11 cellular contexts compared by ENCODE assay signal in the genomic region with DNA sequence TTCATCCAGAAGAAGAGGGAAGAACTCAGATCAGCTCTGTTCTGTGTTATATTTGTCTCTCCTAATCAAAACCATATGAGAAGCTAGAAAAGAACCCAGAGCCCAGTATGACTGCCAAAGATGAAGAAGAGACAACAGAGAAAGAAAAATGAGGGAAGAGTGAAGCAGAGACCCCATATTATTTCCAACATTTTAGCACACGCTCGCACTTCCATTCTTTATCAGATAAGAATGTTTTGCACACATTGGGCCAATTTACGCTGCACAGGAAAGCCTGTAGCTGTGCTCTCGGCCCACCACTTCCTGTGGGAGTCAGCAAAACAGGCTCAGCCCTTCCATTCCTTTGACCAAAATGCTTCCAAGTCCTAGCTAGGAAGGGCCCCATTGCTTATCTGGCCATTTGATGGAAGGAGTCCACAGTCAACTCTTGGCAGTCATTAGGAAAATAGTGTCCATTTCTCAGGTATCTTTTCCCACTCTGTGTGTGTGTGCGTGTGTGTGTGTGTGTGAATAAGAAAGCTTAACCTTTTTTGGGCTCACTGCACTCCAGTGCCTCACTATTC.
DNase-seq lines count a peak whose midpoint lies in the region; ATAC-seq and TF ChIP-seq lines count a peak whose summit lies in the region.
"Had no signal": no experiment of that assay in that cellular context is flagged by ENCODE, and none has a peak within 500 bp of the region (broad histone marks: within the 10 kb centered on the region; RNA-seq: fewer than 3 reads in every experiment).

No MANE protein-coding gene starts in this region.

- peak overlapping the region; percentile 77 for H3K27ac Mint-ChIP-seq in activated CD4-positive, alpha-beta T cell treated with anti-CD3 and anti-CD28 coated beads for 36 hours
- H3K27ac Mint-ChIP-seq in activated naive CD4-positive, alpha-beta T cell treated with anti-CD3 and anti-CD28 coated beads for 36 hours = peak overlapping the region; percentile 2

- H3K27ac ChIP-seq in left ventricle myocardium inferior (replicated peaks) (peak overlapping the region; percentile 66), stomach smooth muscle (ENCODE audit: low read length) (peak overlapping the region; percentile 11)
- H3K27ac ChIP-seq: 22Rv1 had no signal

- peak; percentile 51 for DNase-seq in activated CD4-positive, alpha-beta T cell treated with anti-CD3 and anti-CD28 coated beads for 36 hours
- no peak for DNase-seq in activated CD4-positive, alpha-beta T cell treated with anti-CD3 and anti-CD28 coated beads, Interleukin-2, amount 50 U/mL, for 1 hour
- DNase-seq in activated naive CD4-positive, alpha-beta T cell treated with anti-CD3 and anti-CD28 coated beads for 36 hours = peak; percentile 54
- DNase-seq in left ventricle myocardium inferior (peak; percentile 33), GOT3 (lab: John Stamatoyannopoulos, UW) (no peak), HK-2 (ENCODE audit: unreplicated experiment) (no peak)
- DNase-seq: esophagus squamous epithelium, mesendoderm had no signal

- H3K4me3 Mint-ChIP-seq in activated CD4-positive, alpha-beta T cell treated with anti-CD3 and anti-CD28 coated beads for 36 hours = peak overlapping the region; percentile 37
- peak overlapping the region; percentile 28 for H3K4me3 Mint-ChIP-seq in activated naive CD4-positive, alpha-beta T cell treated with anti-CD3 and anti-CD28 coated beads for 36 hours

- ATAC-seq in activated CD4-positive, alpha-beta T cell treated with anti-CD3 and anti-CD28 coated beads for 36 hours = peak; percentile 79
- no peak for ATAC-seq in GM21390 (IDR thresholded peaks at IDR 0.05; ENCODE audit: unreplicated experiment)

- H3K27me3 ChIP-seq in left ventricle myocardium inferior (ENCODE audit: low read depth) (no peaks in the 10 kb centered on the region), stomach smooth muscle (ENCODE audit: control insufficient read depth in 1 of 2, insufficient read depth in 2 of 2, low read length in 2 of 2) (no peaks in the 10 kb centered on the region)
- H3K27me3 ChIP-seq: esophagus squamous epithelium had no signal

- peaks cover 23% of the 10 kb centered on the region for H3K4me1 ChIP-seq in left ventricle myocardium inferior
- H3K4me1 ChIP-seq in stomach smooth muscle (ENCODE audit: control insufficient read depth, insufficient read depth, low read length) = no peaks in the 10 kb centered on the region

- no peaks in the 10 kb centered on the region for H3K36me3 Mint-ChIP-seq in activated CD4-positive, alpha-beta T cell treated with anti-CD3 and anti-CD28 coated beads for 36 hours (ENCODE audit: low read depth)
- no peaks in the 10 kb centered on the region for H3K36me3 Mint-ChIP-seq in activated naive CD4-positive, alpha-beta T cell treated with anti-CD3 and anti-CD28 coated beads for 36 hours (ENCODE audit: low read depth)

- no peaks in the 10 kb centered on the region for H3K9me3 Mint-ChIP-seq in activated CD4-positive, alpha-beta T cell treated with anti-CD3 and anti-CD28 coated beads for 36 hours (ENCODE audit: low read depth)
- H3K9me3 Mint-ChIP-seq in activated naive CD4-positive, alpha-beta T cell treated with anti-CD3 and anti-CD28 coated beads for 36 hours = peaks cover 2% of the 10 kb centered on the region

- H3K9me3 ChIP-seq in left ventricle myocardium inferior (replicated peaks) (no peaks in the 10 kb centered on the region), stomach smooth muscle (ENCODE audit: control insufficient read depth in 2 of 2, low read length in 2 of 2) (no peaks in the 10 kb centered on the region)
- H3K9me3 ChIP-seq: esophagus squamous epithelium had no signal

- CTCF ChIA-PET in activated CD4-positive, alpha-beta T cell treated with anti-CD3 and anti-CD28 coated beads for 36 hours (lab: Charles Lee) = interaction anchor here (0.6 to 1.7 kb wide), 6 partner anchors 10 to 267 kb away, joined by 3 to 4 read pairs (median 4); no protein-coding TSS in a partner anchor
- CTCF ChIA-PET in activated naive CD4-positive, alpha-beta T cell treated with anti-CD3 and anti-CD28 coated beads for 36 hours (lab: Charles Lee) = interaction anchor here (0.8 to 1.6 kb wide), 6 partner anchors 11 to 1415 kb away, joined by 3 to 4 read pairs (median 3); no protein-coding TSS in a partner anchor

- no peak for TF ChIP-seq CTCF in left ventricle myocardium inferior (IDR thresholded peaks at IDR 0.05; ENCODE audit: borderline replicate concordance)

- H3K4me3 ChIP-seq in left ventricle myocardium inferior (no peak overlapping the region), stomach smooth muscle (ENCODE audit: low read length in 2 of 2) (no peak overlapping the region)
- H3K4me3 ChIP-seq: esophagus squamous epithelium had no signal

- H3K9ac ChIP-seq in stomach smooth muscle (ENCODE audit: low read length in 2 of 2) = no peak overlapping the region

- H3K36me3 ChIP-seq in left ventricle myocardium inferior (no peaks in the 10 kb centered on the region), stomach smooth muscle (ENCODE audit: control insufficient read depth in 2 of 2, insufficient read depth in 2 of 2, low read length in 2 of 2) (no peaks in the 10 kb centered on the region)
- H3K36me3 ChIP-seq: esophagus squamous epithelium had no signal

- POLR2A ChIA-PET in activated CD4-positive, alpha-beta T cell treated with anti-CD3 and anti-CD28 coated beads for 36 hours (lab: Charles Lee) = interaction anchor here (0.7 kb wide), 1 partner anchor 670 kb away, joined by 3 read pairs; no protein-coding TSS in a partner anchor

- H3K27me3 Mint-ChIP-seq in activated CD4-positive, alpha-beta T cell treated with anti-CD3 and anti-CD28 coated beads for 36 hours = no peaks in the 10 kb centered on the region
- H3K27me3 Mint-ChIP-seq in activated naive CD4-positive, alpha-beta T cell treated with anti-CD3 and anti-CD28 coated beads for 36 hours (ENCODE audit: low read depth) = no peaks in the 10 kb centered on the region

- intact Hi-C loops in activated CD4-positive, alpha-beta T cell treated with anti-CD3 and anti-CD28 coated beads for 36 hours (cut with DNase I, micrococcal nuclease) = no loop called here
- intact Hi-C loops in activated naive CD4-positive, alpha-beta T cell treated with anti-CD3 and anti-CD28 coated beads for 36 hours (cut with micrococcal nuclease) = no loop called here
- intact Hi-C loops in left ventricle myocardium inferior (cut with micrococcal nuclease) = no loop called here

- peaks cover 34% of the 10 kb centered on the region for H3K4me1 Mint-ChIP-seq in activated CD4-positive, alpha-beta T cell treated with anti-CD3 and anti-CD28 coated beads for 36 hours
- H3K4me1 Mint-ChIP-seq in activated naive CD4-positive, alpha-beta T cell treated with anti-CD3 and anti-CD28 coated beads for 36 hours (ENCODE audit: low read depth) = peaks cover 42% of the 10 kb centered on the region

Comparison
In these comparisons a context has a peak if more than half of its experiments do, and no peak if none do; other contexts are left out.
1. DNase-seq: peak in activated CD4-positive, alpha-beta T cell treated with anti-CD3 and anti-CD28 coated beads for 36 hours (single experiment), activated naive CD4-positive, alpha-beta T cell treated with anti-CD3 and anti-CD28 coated beads for 36 hours (single experiment) and left ventricle myocardium inferior (single experiment); none in activated CD4-positive, alpha-beta T cell treated with anti-CD3 and anti-CD28 coated beads, Interleukin-2, amount 50 U/mL, for 1 hour (single experiment), GOT3 (single experiment) and HK-2 (single experiment).